Comparison of ENCODE assay signal across 1 cellular context in genomic region chr3:15860014-15860934, GRCh38.
A peak's percentile ranks its signal among the peaks of the same experiment; 100 is the strongest.
TF ChIP-seq lines count a peak whose summit lies in the region.

No MANE protein-coding gene starts in this region.

TF ChIP-seq in HEK293, 187 proteins besides CTCF, POLR2A, EP300 and RAD21 (continued from another document):
- TF ChIP-seq ZNF266 (tag by site-specific recombination; IDR thresholded peaks at IDR 0.05; ENCODE audit: low read depth), result no peak
- 0 out of 2 replicates have a peak, but pooled peaks have one; percentile 58 for TF ChIP-seq ZNF416 (tag by site-specific recombination; IDR thresholded peaks at IDR 0.05)
- peak; percentile 72 for TF ChIP-seq ZBTB21 (tag by site-specific recombination; IDR thresholded peaks at IDR 0.05)
- TF ChIP-seq ZNF48 (tag by site-specific recombination; IDR thresholded peaks at IDR 0.05), result no peak
- TF ChIP-seq ZNF518A (tag by site-specific recombination; conservative IDR thresholded peaks at IDR 0.05; ENCODE audit: low read depth), result no peak
- TF ChIP-seq BCL6B (tag by site-specific recombination; IDR thresholded peaks at IDR 0.05), result no peak
- peak; percentile 78; the same call in 1 of the 2 replicates for TF ChIP-seq ZNF692 (tag by site-specific recombination; IDR thresholded peaks at IDR 0.05)
- TF ChIP-seq KLF9 (tag by site-specific recombination; IDR thresholded peaks at IDR 0.05; ENCODE audit: low read depth), result peak; percentile 88
- TF ChIP-seq ZNF26 (tag by site-specific recombination; IDR thresholded peaks at IDR 0.05), result no peak
- no peak for TF ChIP-seq ZNF274 (IDR thresholded peaks at IDR 0.05; ENCODE audit: low read length)
- TF ChIP-seq ZNF274 (tag by site-specific recombination; IDR thresholded peaks at IDR 0.05; ENCODE audit: borderline replicate concordance), result no peak
- peak; percentile 93 for TF ChIP-seq HIC1 (tag by site-specific recombination; IDR thresholded peaks at IDR 0.05)
- no peak for TF ChIP-seq ZNF707 (tag by site-specific recombination; IDR thresholded peaks at IDR 0.05)
- no peak for TF ChIP-seq ZNF214 (tag by site-specific recombination; IDR thresholded peaks at IDR 0.05; ENCODE audit: borderline replicate concordance)
- no peak for TF ChIP-seq ZNF510 (tag by site-specific recombination; IDR thresholded peaks at IDR 0.05; ENCODE audit: insufficient replicate concordance)
- TF ChIP-seq ZBTB17 (tag by site-specific recombination; IDR thresholded peaks at IDR 0.05), result peak; percentile 73
- TF ChIP-seq ZNF10 (tag by site-specific recombination; IDR thresholded peaks at IDR 0.05), result peak; percentile 28; the same call in 1 of the 2 replicates
- TF ChIP-seq RBAK (tag by site-specific recombination; IDR thresholded peaks at IDR 0.05), result no peak
- TF ChIP-seq ZNF202 (tag by site-specific recombination; IDR thresholded peaks at IDR 0.05; ENCODE audit: borderline replicate concordance), result no peak
- TF ChIP-seq YY1 (tag by site-specific recombination; IDR thresholded peaks at IDR 0.05), result no peak; the same call in 1 of the 2 replicates
- TF ChIP-seq ZSCAN5A (tag by site-specific recombination; IDR thresholded peaks at IDR 0.05), result peak; percentile 90; the same call in 1 of the 2 replicates
- no peak for TF ChIP-seq ELK4 (IDR thresholded peaks at IDR 0.05; ENCODE audit: borderline replicate concordance, low read depth, low read length)
- TF ChIP-seq ZNF426 (tag by site-specific recombination; IDR thresholded peaks at IDR 0.05), result no peak
- peak; percentile 90 for TF ChIP-seq ZNF501 (tag by site-specific recombination; IDR thresholded peaks at IDR 0.05)
- TF ChIP-seq ZNF776 (tag by site-specific recombination; IDR thresholded peaks at IDR 0.05; ENCODE audit: borderline replicate concordance), result no peak
- TF ChIP-seq ZNF121 (tag by site-specific recombination; IDR thresholded peaks at IDR 0.05), result 0 out of 2 replicates have a peak, but pooled peaks have one; percentile 27
- TF ChIP-seq ZNF639 (tag by site-specific recombination; IDR thresholded peaks at IDR 0.05), result 0 out of 2 replicates have a peak, but pooled peaks have one; percentile 42
- no peak for TF ChIP-seq ZNF571 (tag by site-specific recombination; IDR thresholded peaks at IDR 0.05)
- TF ChIP-seq ZNF791 (tag by site-specific recombination; IDR thresholded peaks at IDR 0.05), result no peak
- TF ChIP-seq ZNF324 (tag by site-specific recombination; IDR thresholded peaks at IDR 0.05), result no peak
- no peak for TF ChIP-seq ZNF560 (tag by site-specific recombination; IDR thresholded peaks at IDR 0.05; ENCODE audit: borderline replicate concordance)
- no peak for TF ChIP-seq ZNF624 (tag by site-specific recombination; IDR thresholded peaks at IDR 0.05)
- TF ChIP-seq ZIC2 (tag by site-specific recombination; IDR thresholded peaks at IDR 0.05), result 0 out of 2 replicates have a peak, but pooled peaks have one; percentile 21
- TF ChIP-seq MEIS1 (CRISPR knock-in tag; IDR thresholded peaks at IDR 0.05; ENCODE audit: borderline replicate concordance), result no peak
- TF ChIP-seq GLI2 (tag by site-specific recombination; IDR thresholded peaks at IDR 0.05; ENCODE audit: borderline replicate concordance, low read depth), result no peak
- peak; percentile 87 for TF ChIP-seq SP3 (tag by site-specific recombination; IDR thresholded peaks at IDR 0.05)
